Comparison of ENCODE assay signal across 8 cellular contexts in genomic region chr11:114280696-114281095, GRCh38. TPM values are rescaled to one million over a fixed set of nuclear protein-coding genes. Genes with fewer than 3 reads are reported as not detected.
A peak's percentile ranks its signal among the peaks of the same experiment; 100 is the strongest.
DNase-seq lines count a peak whose midpoint lies in the region; ATAC-seq and TF ChIP-seq lines count a peak whose summit lies in the region.

No MANE protein-coding gene starts in this region.

- ATAC-seq in HG03520 (IDR thresholded peaks at IDR 0.05; ENCODE audit: unreplicated experiment): no peak

- no peak for TF ChIP-seq POLR2A in prostate gland (IDR thresholded peaks at IDR 0.05)

- TF ChIP-seq CTCF in fibroblast of the aortic adventitia (IDR thresholded peaks at IDR 0.05; ENCODE audit: insufficient read depth, low read length) (peak; percentile 85), prostate gland (IDR thresholded peaks at IDR 0.05) (peak in 3 of 4 experiments; percentile 20 to 73 (median 58))

- H3K9me3 ChIP-seq in prostate gland: no peaks in the 10 kb centered on the region

- DNase-seq in NCI-H524 (lab: John Stamatoyannopoulos, UW) (peak; percentile 56 to 79), NCI-H524 treated with DMSO at 0.1 percent for 48 hours (lab: John Stamatoyannopoulos, UW) (no peak), NCI-H1092 treated with DMSO at 0.1 percent for 48 hours (lab: John Stamatoyannopoulos, UW) (peak; percentile 69), SKM-1 (lab: John Stamatoyannopoulos, UW; ENCODE audit: unreplicated experiment) (peak; percentile 42), fibroblast of the aortic adventitia (ENCODE audit: low read depth) (peak; percentile 94), prostate gland (ENCODE audit: low spot score) (peak; percentile 56), amygdala (lab: John Stamatoyannopoulos, UW) (no peak)

- H3K4me3 ChIP-seq in fibroblast of the aortic adventitia (ENCODE audit: low read depth, low read length) (peak overlapping the region; percentile 26), prostate gland (no peak overlapping the region)

- H3K27ac ChIP-seq in prostate gland: peak overlapping the region; percentile 50 to 77

- 58% methylated on average over 6 of the region's 6 CpGs for WGBS in prostate gland

- peaks cover 10% of the 10 kb centered on the region for H3K4me1 ChIP-seq in prostate gland (replicated peaks)

- intact Hi-C loops in prostate gland (cut with DNase I): no loop called here

- no peaks in the 10 kb centered on the region for H3K36me3 ChIP-seq in prostate gland

- H3K27me3 ChIP-seq in prostate gland (replicated peaks; ENCODE audit: insufficient read depth): no peaks in the 10 kb centered on the region

RNA-seq across cellular contexts. Expression of gene NNMT, which starts 15.5 kb away (rescaled TPM):
- total RNA-seq in fibroblast of the aortic adventitia (ENCODE audit: low replicate concordance): 178 and 2,246 TPM in 2 replicates
- 10 to 100 TPM; 59.3 to 63.2 TPM for total RNA-seq in prostate gland

Comparison
In these comparisons a context has a peak if more than half of its experiments do, and no peak if none do; other contexts are left out.
1. DNase-seq: peak in NCI-H524 (2 of 2), NCI-H1092 treated with DMSO at 0.1 percent for 48 hours (single experiment), SKM-1 (single experiment), fibroblast of the aortic adventitia (single experiment) and prostate gland (single experiment); none in NCI-H524 treated with DMSO at 0.1 percent for 48 hours (single experiment) and amygdala (0 of 56).